Comparison of ENCODE assay signal across 19 cellular contexts in the genomic region with DNA sequence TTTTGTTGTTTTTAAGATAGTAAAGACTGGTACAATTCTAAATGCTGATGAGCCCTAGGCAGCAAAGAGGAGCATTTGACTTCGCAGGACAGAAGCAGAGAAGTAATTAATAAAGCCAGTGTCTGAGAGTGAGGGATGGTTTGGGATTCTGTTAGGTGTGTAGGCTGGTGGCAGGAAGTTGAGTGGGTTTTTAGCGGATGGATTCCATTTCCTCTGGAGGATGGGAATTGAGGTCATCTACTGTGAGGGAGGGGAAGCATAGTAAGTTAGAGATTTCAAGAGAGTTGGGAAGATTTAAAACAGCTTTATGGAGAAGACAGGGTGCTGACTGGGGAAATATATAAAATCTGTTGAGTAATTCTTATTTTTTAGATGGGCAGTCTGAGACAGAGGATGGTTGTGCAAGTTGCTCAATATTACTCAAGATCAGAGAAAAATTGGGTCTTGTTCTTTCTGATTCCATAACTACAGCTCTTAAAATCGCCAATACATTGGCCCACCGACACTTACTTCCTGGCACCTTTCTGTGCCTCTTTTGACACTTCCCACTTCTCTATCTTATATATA. TPM values are rescaled to one million over a fixed set of nuclear protein-coding genes. Genes with fewer than 3 reads are reported as not detected.
DNase-seq lines count a peak whose midpoint lies in the region; ATAC-seq and TF ChIP-seq lines count a peak whose summit lies in the region.
"Had no signal": no experiment of that assay in that cellular context is flagged by ENCODE, and none has a peak within 500 bp of the region (broad histone marks: within the 10 kb centered on the region; RNA-seq: fewer than 3 reads in every experiment).

No MANE protein-coding gene starts in this region.

- 82% methylated on average over 4 of the region's 4 CpGs for WGBS in hepatocyte (ENCODE audit: low lambda C conversion rate, missing lambda C conversion rate)
- WGBS in aorta, 2 donors, result 94 to 95% methylated on average over 4 of the region's 4 CpGs

- H3K36me3 Mint-ChIP-seq in activated naive CD8-positive, alpha-beta T cell treated with anti-CD3 and anti-CD28 coated beads, Interleukin-2, amount 10 ng/mL, durations not matched to agents 7 days and 5 days, result no peaks in the 10 kb centered on the region
- no peaks in the 10 kb centered on the region for H3K36me3 Mint-ChIP-seq in activated naive CD8-positive, alpha-beta T cell treated with anti-CD3 and anti-CD28 coated beads, Interleukin-2, amount 50 U/mL, for 24 hours (ENCODE audit: low read depth)
- peaks cover 8% of the 10 kb centered on the region for H3K36me3 Mint-ChIP-seq in mesothelial cell of epicardium
- H3K36me3 Mint-ChIP-seq: activated naive CD4-positive, alpha-beta T cell treated with anti-CD3 and anti-CD28 coated beads, Interleukin-2, amount 50 U/mL, for 24 hours had no signal

- H3K4me1 ChIP-seq in hepatocyte (ENCODE audit: insufficient read depth), result peaks cover 29% of the 10 kb centered on the region
- peaks cover 0 to 4% of the 10 kb centered on the region in 2 donors for H3K4me1 ChIP-seq in aorta (ENCODE audit: control insufficient read depth in 1 of 2, insufficient read depth in 2 of 2, low read length in 2 of 2)

- peak overlapping the region; percentile 82 for H3K27ac ChIP-seq in hepatocyte
- H3K27ac ChIP-seq in aorta (ENCODE audit: low read depth in 1 of 2, low read length in 2 of 2), result no peak overlapping the region

- no peaks in the 10 kb centered on the region for H3K27me3 Mint-ChIP-seq in activated naive CD8-positive, alpha-beta T cell treated with anti-CD3 and anti-CD28 coated beads, Interleukin-2, amount 10 ng/mL, durations not matched to agents 7 days and 5 days
- H3K27me3 Mint-ChIP-seq in activated naive CD8-positive, alpha-beta T cell treated with anti-CD3 and anti-CD28 coated beads, Interleukin-2, amount 50 U/mL, for 24 hours, result no peaks in the 10 kb centered on the region
- no peaks in the 10 kb centered on the region for H3K27me3 Mint-ChIP-seq in mesothelial cell of epicardium (ENCODE audit: low read depth)
- H3K27me3 Mint-ChIP-seq: activated naive CD4-positive, alpha-beta T cell treated with anti-CD3 and anti-CD28 coated beads, Interleukin-2, amount 50 U/mL, for 24 hours; central memory CD8-positive, alpha-beta T cell had no signal

- H3K4me2 ChIP-seq in hepatocyte, result peak overlapping the region; percentile 56

- no peaks in the 10 kb centered on the region for H4K20me1 ChIP-seq in hepatocyte (ENCODE audit: insufficient read depth, poor library complexity, severe bottlenecking)

- intact Hi-C loops in aorta (cut with DNase I), result no loop called here

- H3K36me3 ChIP-seq in hepatocyte (replicated peaks; ENCODE audit: insufficient read depth, low read depth) (no peaks in the 10 kb centered on the region), aorta (ENCODE audit: control insufficient read depth in 1 of 2, insufficient read depth in 2 of 2, low read length in 1 of 2) (no peaks in the 10 kb centered on the region)

- TF ChIP-seq CTCF in hepatocyte (IDR thresholded peaks at IDR 0.05; ENCODE audit: poor library complexity), result no peak
- TF ChIP-seq CTCF in mesothelial cell of epicardium (IDR thresholded peaks at IDR 0.05; ENCODE audit: unreplicated experiment), result no peak

- DNase-seq in activated naive CD8-positive, alpha-beta T cell treated with anti-CD3 and anti-CD28 coated beads, Interleukin-2, amount 10 ng/mL, durations not matched to agents 7 days and 5 days, result no peak
- DNase-seq in activated naive CD8-positive, alpha-beta T cell treated with anti-CD3 and anti-CD28 coated beads, Interleukin-2, amount 50 U/mL, for 24 hours, result no peak
- peak; percentile 84 for DNase-seq in amniotic epithelial cell (ENCODE audit: low read depth)
- DNase-seq in hepatocyte (ENCODE audit: low spot score), result no peak
- DNase-seq in aorta, result no peak
- no peak for DNase-seq in hypothalamus (lab: John Stamatoyannopoulos, UW)
- DNase-seq in HT-29 (ENCODE audit: low spot score), result no peak
- no peak for DNase-seq in mesothelial cell of epicardium (ENCODE audit: low spot score in 2 of 2, unreplicated experiment in 2 of 2)
- DNase-seq: activated CD4-positive, alpha-beta T cell treated with anti-CD3 and anti-CD28 coated beads for 36 hours; GDM1; islet precursor cell; NCI-H1930; NCI-H748 treated with DMSO at 0.1 percent for 48 hours; substantia nigra had no signal

- peak overlapping the region; percentile 0 for H3K27ac Mint-ChIP-seq in activated naive CD8-positive, alpha-beta T cell treated with anti-CD3 and anti-CD28 coated beads, Interleukin-2, amount 10 ng/mL, durations not matched to agents 7 days and 5 days
- H3K27ac Mint-ChIP-seq in activated naive CD8-positive, alpha-beta T cell treated with anti-CD3 and anti-CD28 coated beads, Interleukin-2, amount 50 U/mL, for 24 hours, result no peak overlapping the region
- H3K27ac Mint-ChIP-seq in mesothelial cell of epicardium, result no peak overlapping the region
- H3K27ac Mint-ChIP-seq: activated CD4-positive, alpha-beta T cell treated with anti-CD3 and anti-CD28 coated beads for 36 hours; activated naive CD4-positive, alpha-beta T cell treated with anti-CD3 and anti-CD28 coated beads, Interleukin-2, amount 50 U/mL, for 24 hours had no signal

- H3K9me3 Mint-ChIP-seq in activated naive CD8-positive, alpha-beta T cell treated with anti-CD3 and anti-CD28 coated beads, Interleukin-2, amount 10 ng/mL, durations not matched to agents 7 days and 5 days, result peaks cover 4% of the 10 kb centered on the region
- H3K9me3 Mint-ChIP-seq in activated naive CD8-positive, alpha-beta T cell treated with anti-CD3 and anti-CD28 coated beads, Interleukin-2, amount 50 U/mL, for 24 hours, result peaks cover 9% of the 10 kb centered on the region
- H3K9me3 Mint-ChIP-seq in mesothelial cell of epicardium, result peaks cover 28% of the 10 kb centered on the region

- H3K4me3 ChIP-seq in hepatocyte (no peak overlapping the region), aorta (ENCODE audit: low read length in 2 of 2) (no peak overlapping the region)

- H3K9me3 ChIP-seq in hepatocyte (ENCODE audit: low read depth) (no peaks in the 10 kb centered on the region), aorta (ENCODE audit: control insufficient read depth, low read length) (no peaks in the 10 kb centered on the region)

- H3K27me3 ChIP-seq in hepatocyte (no peaks in the 10 kb centered on the region), aorta (ENCODE audit: control insufficient read depth in 1 of 2, insufficient read depth in 2 of 2, low read length in 1 of 2) (no peaks in the 10 kb centered on the region)

- H3K4me3 Mint-ChIP-seq in activated naive CD8-positive, alpha-beta T cell treated with anti-CD3 and anti-CD28 coated beads, Interleukin-2, amount 10 ng/mL, durations not matched to agents 7 days and 5 days, result no peak overlapping the region
- no peak overlapping the region for H3K4me3 Mint-ChIP-seq in activated naive CD8-positive, alpha-beta T cell treated with anti-CD3 and anti-CD28 coated beads, Interleukin-2, amount 50 U/mL, for 24 hours
- H3K4me3 Mint-ChIP-seq in mesothelial cell of epicardium, result no peak overlapping the region
- H3K4me3 Mint-ChIP-seq: activated CD4-positive, alpha-beta T cell treated with anti-CD3 and anti-CD28 coated beads for 36 hours; activated naive CD4-positive, alpha-beta T cell treated with anti-CD3 and anti-CD28 coated beads, Interleukin-2, amount 50 U/mL, for 24 hours; central memory CD8-positive, alpha-beta T cell had no signal

- ATAC-seq in activated naive CD8-positive, alpha-beta T cell treated with anti-CD3 and anti-CD28 coated beads, Interleukin-2, amount 10 ng/mL, durations not matched to agents 7 days and 5 days (ENCODE audit: low read depth), result no peak
- ATAC-seq in activated naive CD8-positive, alpha-beta T cell treated with anti-CD3 and anti-CD28 coated beads, Interleukin-2, amount 50 U/mL, for 24 hours, result no peak
- peak; percentile 27 for ATAC-seq in aorta (ENCODE audit: low FRiP score)
- ATAC-seq: activated CD4-positive, alpha-beta T cell treated with anti-CD3 and anti-CD28 coated beads for 36 hours had no signal

- H3K9me2 ChIP-seq in hepatocyte (replicated peaks; ENCODE audit: insufficient read depth), result no peaks in the 10 kb centered on the region

- POLR2A ChIA-PET in activated naive CD8-positive, alpha-beta T cell treated with anti-CD3 and anti-CD28 coated beads, Interleukin-2, amount 10 ng/mL, durations not matched to agents 7 days and 5 days (lab: Charles Lee), result no interaction called here

- no peaks in the 10 kb centered on the region for H3K79me2 ChIP-seq in hepatocyte

- no peak overlapping the region for H2AFZ ChIP-seq in hepatocyte

- H3K4me1 Mint-ChIP-seq in activated naive CD8-positive, alpha-beta T cell treated with anti-CD3 and anti-CD28 coated beads, Interleukin-2, amount 10 ng/mL, durations not matched to agents 7 days and 5 days, result no peaks in the 10 kb centered on the region
- no peaks in the 10 kb centered on the region for H3K4me1 Mint-ChIP-seq in activated naive CD8-positive, alpha-beta T cell treated with anti-CD3 and anti-CD28 coated beads, Interleukin-2, amount 50 U/mL, for 24 hours
- H3K4me1 Mint-ChIP-seq in mesothelial cell of epicardium, result peaks cover 22% of the 10 kb centered on the region
- H3K4me1 Mint-ChIP-seq: activated CD4-positive, alpha-beta T cell treated with anti-CD3 and anti-CD28 coated beads for 36 hours; activated naive CD4-positive, alpha-beta T cell treated with anti-CD3 and anti-CD28 coated beads, Interleukin-2, amount 50 U/mL, for 24 hours; central memory CD8-positive, alpha-beta T cell had no signal

RNA-seq across cellular contexts. Expression of gene PRL, which starts 48.8 kb away (rescaled TPM):
- not detected for total RNA-seq in activated naive CD8-positive, alpha-beta T cell treated with anti-CD3 and anti-CD28 coated beads, Interleukin-2, amount 10 ng/mL, durations not matched to agents 7 days and 5 days
- not detected in 2 replicates for total RNA-seq in hepatocyte
- polyA plus RNA-seq in hepatocyte, result not detected in 2 replicates
- not detected for total RNA-seq in aorta
- not detected for polyA plus RNA-seq in aorta
- not detected in 2 replicates for total RNA-seq in HT-29 (2014; rRNA removed; shearing (Covaris generic))
- 0.23 TPM in 1 of 3 replicates, not detected in the others for total RNA-seq in mesothelial cell of epicardium
- total RNA-seq: activated CD4-positive, alpha-beta T cell treated with anti-CD3 and anti-CD28 coated beads for 36 hours; pulmonary artery endothelial cell; RPMI7951; T-helper 2 cell treated with Interferon-gamma antibody and Interleukin-4, amounts not matched to agents 100 ng/mL and 5 ng/mL, for 36 hours had no signal
